Comparison of ENCODE assay signal across 1 cellular context in the genomic region with DNA sequence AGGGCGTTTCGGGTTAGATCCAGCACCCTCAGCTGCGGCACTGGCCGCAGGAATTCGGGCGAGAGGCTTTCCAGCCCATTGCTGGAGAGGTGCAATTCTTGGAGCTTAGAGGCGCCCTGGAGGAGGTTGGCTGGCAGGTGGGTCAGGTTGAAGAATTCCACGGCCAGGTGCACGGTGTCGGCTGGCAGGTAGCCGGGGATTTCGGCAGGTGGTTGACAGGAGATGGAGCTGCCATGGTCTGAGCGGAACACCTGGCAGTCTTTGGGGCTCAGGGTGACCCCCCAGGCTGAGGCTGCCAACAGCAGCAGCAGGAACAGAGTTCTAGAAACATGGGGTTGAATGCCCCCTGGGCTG.
TF ChIP-seq lines count a peak whose summit lies in the region.

No MANE protein-coding gene starts in this region.

TF ChIP-seq in HepG2, 621 proteins besides CTCF, POLR2A, EP300 and RAD21:
- TF ChIP-seq ZNF773 (CRISPR knock-in tag; IDR thresholded peaks at IDR 0.05; ENCODE audit: borderline replicate concordance) (no peak), ZNF607 (CRISPR knock-in tag; IDR thresholded peaks at IDR 0.05; ENCODE audit: borderline replicate concordance) (no peak), POGZ (CRISPR knock-in tag; IDR thresholded peaks at IDR 0.05) (no peak), PCBP2 (optimal IDR thresholded peaks at IDR 0.05; ENCODE audit: low read depth, low read length, poor library complexity, severe bottlenecking) (no peak)
TF ChIP-seq in HepG2: peak in this region for 0.
